29 cellular contexts compared by ENCODE assay signal in the genomic region with DNA sequence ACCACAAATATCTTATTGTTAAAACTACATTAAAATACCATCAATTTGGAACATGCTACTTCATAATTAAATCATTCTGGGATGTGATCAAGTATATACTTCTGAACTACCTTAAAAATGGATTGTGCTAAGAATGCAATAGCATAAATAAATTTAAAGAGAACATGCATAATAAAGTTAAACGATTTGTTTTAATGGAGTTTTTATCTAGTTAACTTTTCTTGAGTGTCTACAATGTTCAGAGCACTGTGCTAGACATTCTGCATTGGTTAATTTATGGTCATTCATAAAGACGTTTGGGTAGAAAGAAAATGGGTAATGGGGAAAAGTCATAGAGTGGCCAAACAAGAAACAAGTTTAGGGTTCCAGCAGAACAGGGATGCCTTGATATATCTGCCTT.
"Had no signal": no experiment of that assay in that cellular context is flagged by ENCODE, and none has a peak within 500 bp of the region (broad histone marks: within the 10 kb centered on the region; RNA-seq: fewer than 3 reads in every experiment).

No MANE protein-coding gene starts in this region.

- H3K27ac ChIP-seq: adrenal gland, breast epithelium, cardiac muscle cell, colonic mucosa, epithelial cell of prostate, esophagus squamous epithelium, gastroesophageal sphincter had no signal

- H3K4me1 Mint-ChIP-seq: activated CD4-positive, alpha-beta T cell treated with anti-CD3 and anti-CD28 coated beads for 36 hours; activated CD4-positive, alpha-beta T cell treated with anti-CD3 and anti-CD28 coated beads, Interleukin-2, amount 10 ng/mL, durations not matched to agents 24 days and 14 days; activated naive CD4-positive, alpha-beta T cell treated with anti-CD3 and anti-CD28 coated beads, Interleukin-2, amount 50 U/mL, for 24 hours; activated naive CD8-positive, alpha-beta T cell treated with anti-CD3 and anti-CD28 coated beads for 36 hours; activated naive CD8-positive, alpha-beta T cell treated with anti-CD3 and anti-CD28 coated beads, Interleukin-2, amount 50 U/mL, for 24 hours had no signal

- H3K27me3 Mint-ChIP-seq: activated CD4-positive, alpha-beta memory T cell treated with anti-CD3 and anti-CD28 coated beads for 36 hours; activated CD4-positive, alpha-beta T cell treated with anti-CD3 and anti-CD28 coated beads for 36 hours; activated CD4-positive, alpha-beta T cell treated with anti-CD3 and anti-CD28 coated beads, Interleukin-2, amount 10 ng/mL, durations not matched to agents 24 days and 14 days; activated naive CD4-positive, alpha-beta T cell treated with anti-CD3 and anti-CD28 coated beads, Interleukin-2, amount 50 U/mL, for 24 hours; activated naive CD8-positive, alpha-beta T cell treated with anti-CD3 and anti-CD28 coated beads for 36 hours; activated naive CD8-positive, alpha-beta T cell treated with anti-CD3 and anti-CD28 coated beads, Interleukin-2, amount 50 U/mL, for 24 hours; brain had no signal

- FAIRE-seq: endometrium, endothelial cell of umbilical vein had no signal

- H3K36me3 ChIP-seq: adrenal gland, cardiac muscle cell, colonic mucosa, esophagus squamous epithelium, gastroesophageal sphincter had no signal

- H3K27ac Mint-ChIP-seq: activated CD4-positive, alpha-beta memory T cell treated with anti-CD3 and anti-CD28 coated beads for 36 hours; activated CD4-positive, alpha-beta T cell treated with anti-CD3 and anti-CD28 coated beads for 36 hours; activated CD4-positive, alpha-beta T cell treated with anti-CD3 and anti-CD28 coated beads, Interleukin-2, amount 10 ng/mL, durations not matched to agents 24 days and 14 days; activated naive CD4-positive, alpha-beta T cell treated with anti-CD3 and anti-CD28 coated beads for 36 hours; activated naive CD4-positive, alpha-beta T cell treated with anti-CD3 and anti-CD28 coated beads, Interleukin-2, amount 50 U/mL, for 24 hours; activated naive CD8-positive, alpha-beta T cell treated with anti-CD3 and anti-CD28 coated beads for 36 hours; activated naive CD8-positive, alpha-beta T cell treated with anti-CD3 and anti-CD28 coated beads, Interleukin-2, amount 50 U/mL, for 24 hours; activated T-helper 1 cell treated with anti-CD3 and anti-CD28 coated beads, Interleukin-12 subunit alpha, Interleukin-12 subunit beta, Interleukin-2, Interleukin-4 antibody, amounts not matched to agents 30 ng/mL and 10 ng/mL and 1 ng/mL, durations not matched to agents 14 hours and 24 hours and 36 hours; activated T-helper 2 cell treated with anti-CD3 and anti-CD28 coated beads, Interferon-gamma antibody, Interleukin-2, Interleukin-4, amounts not matched to agents 10 μg/mL and 5 μg/mL and 100 μg/mL, durations not matched to agents 14 hours and 24 hours and 36 hours; brain had no signal

- H3K9me3 Mint-ChIP-seq: activated CD4-positive, alpha-beta T cell treated with anti-CD3 and anti-CD28 coated beads, Interleukin-2, amount 10 ng/mL, durations not matched to agents 24 days and 14 days; activated naive CD4-positive, alpha-beta T cell treated with anti-CD3 and anti-CD28 coated beads, Interleukin-2, amount 50 U/mL, for 24 hours; activated T-helper 1 cell treated with anti-CD3 and anti-CD28 coated beads, Interleukin-12 subunit alpha, Interleukin-12 subunit beta, Interleukin-2, Interleukin-4 antibody, amounts not matched to agents 30 ng/mL and 10 ng/mL and 1 ng/mL, durations not matched to agents 14 hours and 24 hours and 36 hours; activated T-helper 2 cell treated with anti-CD3 and anti-CD28 coated beads, Interferon-gamma antibody, Interleukin-2, Interleukin-4, amounts not matched to agents 10 μg/mL and 5 μg/mL and 100 μg/mL, durations not matched to agents 14 hours and 24 hours and 36 hours had no signal

- DNase-seq: activated CD4-positive, alpha-beta memory T cell treated with anti-CD3 and anti-CD28 coated beads for 36 hours; activated CD4-positive, alpha-beta T cell treated with anti-CD3 and anti-CD28 coated beads for 36 hours; activated CD4-positive, alpha-beta T cell treated with anti-CD3 and anti-CD28 coated beads, Interleukin-2, amount 10 ng/mL, durations not matched to agents 24 days and 14 days; activated CD4-positive, CD25-positive, alpha-beta regulatory T cell; activated CD4-positive, CD25-positive, alpha-beta regulatory T cell treated with anti-CD3 and anti-CD28 coated beads, Interleukin-2, amount 50 U/mL, for 72 hours; activated effector memory CD4-positive, alpha-beta T cell treated with anti-CD3 and anti-CD28 coated beads, Interleukin-2, amount 50 U/mL, for 16 hours; activated naive CD4-positive, alpha-beta T cell treated with anti-CD3 and anti-CD28 coated beads for 36 hours; activated naive CD8-positive, alpha-beta T cell treated with anti-CD3 and anti-CD28 coated beads for 36 hours; activated naive CD8-positive, alpha-beta T cell treated with anti-CD3 and anti-CD28 coated beads, Interleukin-2, amount 50 U/mL, for 24 hours; activated T-cell treated with anti-CD3 and anti-CD28 coated beads, Interleukin-2, amount 50 U/mL, for 4 hours; adrenal gland; aorta; central memory CD4-positive, alpha-beta T cell; cerebellar nuclear complex; colonic mucosa; effector CD8-positive, alpha-beta T cell; esophagus squamous epithelium; foreskin melanocyte; T-helper 2 cell had no signal

- H3K27me3 ChIP-seq: adrenal gland, breast epithelium, cardiac muscle cell, colonic mucosa, esophagus squamous epithelium, gastroesophageal sphincter had no signal

- H3K4me1 ChIP-seq: adrenal gland, breast epithelium, colonic mucosa, esophagus squamous epithelium, gastroesophageal sphincter had no signal

- H3K4me3 ChIP-seq: adrenal gland, breast epithelium, cardiac muscle cell, colonic mucosa, esophagus squamous epithelium, gastroesophageal sphincter had no signal

- H3K36me3 Mint-ChIP-seq: brain had no signal

- H3K9me3 ChIP-seq: adrenal gland, breast epithelium, colonic mucosa, esophagus squamous epithelium, gastroesophageal sphincter had no signal

- H3K4me3 Mint-ChIP-seq: activated CD4-positive, alpha-beta memory T cell treated with anti-CD3 and anti-CD28 coated beads for 36 hours; activated CD4-positive, alpha-beta T cell treated with anti-CD3 and anti-CD28 coated beads for 36 hours; activated CD4-positive, alpha-beta T cell treated with anti-CD3 and anti-CD28 coated beads, Interleukin-2, amount 10 ng/mL, durations not matched to agents 24 days and 14 days; activated naive CD4-positive, alpha-beta T cell treated with anti-CD3 and anti-CD28 coated beads for 36 hours; activated naive CD4-positive, alpha-beta T cell treated with anti-CD3 and anti-CD28 coated beads, Interleukin-2, amount 50 U/mL, for 24 hours; activated naive CD8-positive, alpha-beta T cell treated with anti-CD3 and anti-CD28 coated beads for 36 hours; activated naive CD8-positive, alpha-beta T cell treated with anti-CD3 and anti-CD28 coated beads, Interleukin-2, amount 50 U/mL, for 24 hours; activated T-cell treated with anti-CD3 and anti-CD28 coated beads, Interleukin-2, amount 50 U/mL, for 4 hours; activated T-helper 1 cell treated with anti-CD3 and anti-CD28 coated beads, Interleukin-12 subunit alpha, Interleukin-12 subunit beta, Interleukin-2, Interleukin-4 antibody, amounts not matched to agents 30 ng/mL and 10 ng/mL and 1 ng/mL, durations not matched to agents 14 hours and 24 hours and 36 hours; brain had no signal
